Comparison of ENCODE assay signal across 8 cellular contexts in the genomic region with DNA sequence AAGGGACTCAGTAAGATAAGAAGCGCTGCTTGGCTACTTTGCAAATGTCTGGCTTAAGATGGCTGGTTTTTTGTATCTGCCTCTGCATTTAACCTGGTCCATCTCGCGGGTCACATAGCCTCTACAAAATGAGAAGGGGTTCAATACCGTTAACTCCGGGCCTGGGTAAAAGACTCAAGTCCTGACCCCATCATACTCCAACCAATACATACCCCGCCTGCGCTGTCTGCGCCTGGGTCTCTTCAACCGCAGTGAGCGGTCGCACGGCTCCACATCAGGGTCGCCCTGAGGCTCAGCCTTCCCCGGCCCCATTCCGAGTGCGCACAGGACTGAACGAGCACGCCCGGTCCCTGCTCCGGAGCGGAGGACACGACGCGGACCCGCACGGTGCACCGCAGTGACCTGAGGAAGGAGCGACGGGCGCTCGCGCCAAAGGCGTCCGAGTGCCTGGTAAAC. TPM values are rescaled to one million over a fixed set of nuclear protein-coding genes. Genes with fewer than 3 reads are reported as not detected.
DNase-seq lines count a peak whose midpoint lies in the region; ATAC-seq, FAIRE-seq and TF ChIP-seq lines count a peak whose summit lies in the region.

No MANE protein-coding gene starts in this region.

- H2AFZ ChIP-seq in keratinocyte (ENCODE audit: control insufficient read depth, low read length) = peak overlapping the region; percentile 96

- H4K20me1 ChIP-seq in keratinocyte (ENCODE audit: control insufficient read depth, extremely low read depth, insufficient read depth, low read length) = no peaks in the 10 kb centered on the region

- H3K36me3 ChIP-seq in keratinocyte (ENCODE audit: control insufficient read depth in 2 of 2, extremely low read depth in 1 of 2, insufficient read depth in 2 of 2, low read length in 2 of 2) (peaks cover 2 to 8% of the 10 kb centered on the region in 2 experiments), thoracic aorta (no peaks in the 10 kb centered on the region)

- H3K27ac Mint-ChIP-seq in activated T-cell treated with anti-CD3 and anti-CD28 coated beads, Interleukin-2, amount 50 U/mL, for 24 hours = peak overlapping the region; percentile 88
- peak overlapping the region; percentile 67 for H3K27ac Mint-ChIP-seq in activated CD4-positive, alpha-beta memory T cell treated with anti-CD3 and anti-CD28 coated beads, Interleukin-2, amount 10 ng/mL, durations not matched to agents 7 days and 5 days

- TF ChIP-seq CTCF in keratinocyte (optimal IDR thresholded peaks at IDR 0.05 in 1 of 3, IDR thresholded peaks at IDR 0.05 in 1 of 3, conservative IDR thresholded peaks at IDR 0.05 in 1 of 3; ENCODE audit: extremely low read depth in 1 of 3, insufficient read depth in 2 of 3, low read length in 3 of 3) (no peak), thoracic aorta (IDR thresholded peaks at IDR 0.05) (no peak)

- H3K9me1 ChIP-seq in keratinocyte (ENCODE audit: control insufficient read depth, extremely low read depth, insufficient read depth, low read length) = no peaks in the 10 kb centered on the region

- POLR2A ChIA-PET in activated CD4-positive, alpha-beta memory T cell treated with anti-CD3 and anti-CD28 coated beads, Interleukin-2, amount 10 ng/mL, durations not matched to agents 7 days and 5 days (lab: Charles Lee) = interaction anchor here (1.1 to 3.7 kb wide), 11 partner anchors 10 to 614 kb away, joined by 3 to 17 read pairs (median 6); partner anchors contain the start of genes CENPS and TARDBP

- CTCF ChIA-PET in activated CD4-positive, alpha-beta memory T cell treated with anti-CD3 and anti-CD28 coated beads, Interleukin-2, amount 10 ng/mL, durations not matched to agents 7 days and 5 days (lab: Charles Lee) = interaction anchor here (0.7 to 3.3 kb wide), 4 partner anchors 17 to 189 kb away, joined by 3 to 21 read pairs (median 6); partner anchors contain the start of genes CENPS and KIF1B

- H3K4me2 ChIP-seq in keratinocyte (ENCODE audit: control insufficient read depth, extremely low read depth, insufficient read depth, low read depth, low read length) = peak overlapping the region; percentile 78

- H3K9me3 ChIP-seq in keratinocyte (ENCODE audit: control insufficient read depth, low read depth, low read length) (no peaks in the 10 kb centered on the region), thoracic aorta (no peaks in the 10 kb centered on the region)

- H3K27me3 ChIP-seq in keratinocyte (ENCODE audit: control insufficient read depth, extremely low read depth, insufficient read depth, low read length) = no peaks in the 10 kb centered on the region
- H3K27me3 ChIP-seq in thoracic aorta (replicated peaks; ENCODE audit: insufficient read depth) = no peaks in the 10 kb centered on the region

- no peaks in the 10 kb centered on the region for H3K27me3 Mint-ChIP-seq in activated T-cell treated with anti-CD3 and anti-CD28 coated beads, Interleukin-2, amount 50 U/mL, for 24 hours
- no peaks in the 10 kb centered on the region for H3K27me3 Mint-ChIP-seq in activated CD4-positive, alpha-beta memory T cell treated with anti-CD3 and anti-CD28 coated beads, Interleukin-2, amount 10 ng/mL, durations not matched to agents 7 days and 5 days

- peaks cover 23% of the 10 kb centered on the region for H3K79me2 ChIP-seq in keratinocyte (ENCODE audit: control insufficient read depth, insufficient read depth, low read length)

- DNase-seq in activated T-cell treated with anti-CD3 and anti-CD28 coated beads, Interleukin-2, amount 50 U/mL, for 24 hours = no peak
- no peak for DNase-seq in activated T-cell treated with anti-CD3 and anti-CD28 coated beads, Interleukin-2, amount 50 U/mL, for 48 hours
- DNase-seq in activated CD4-positive, alpha-beta memory T cell treated with anti-CD3 and anti-CD28 coated beads, Interleukin-2, amount 10 ng/mL, durations not matched to agents 7 days and 5 days = no peak
- DNase-seq in keratinocyte (ENCODE audit: low read depth, low spot score) (no peak), thoracic aorta (ENCODE audit: low spot score) (no peak)
- DNase-seq in stimulated activated CD8-positive, alpha-beta memory T cell treated with anti-CD3 and anti-CD28 coated beads, Interleukin-4, amount 100 ng/mL, for 48 hours = no peak
- no peak for DNase-seq in stimulated activated CD4-positive, alpha-beta T cell treated with anti-CD3 and anti-CD28 coated beads, Interleukin-4, amount 100 ng/mL, for 24 hours
- no peak for DNase-seq in stimulated activated CD4-positive, alpha-beta T cell treated with anti-CD3 and anti-CD28 coated beads, Interleukin-15, amount 100 ng/mL, for 24 hours

- FAIRE-seq in keratinocyte (lab: Jason Lieb, UNC) = no peak

- H3K4me1 Mint-ChIP-seq in activated T-cell treated with anti-CD3 and anti-CD28 coated beads, Interleukin-2, amount 50 U/mL, for 24 hours (ENCODE audit: low read depth) = peaks cover 40% of the 10 kb centered on the region
- peaks cover 39% of the 10 kb centered on the region for H3K4me1 Mint-ChIP-seq in activated CD4-positive, alpha-beta memory T cell treated with anti-CD3 and anti-CD28 coated beads, Interleukin-2, amount 10 ng/mL, durations not matched to agents 7 days and 5 days

- peak overlapping the region; percentile 77 to 92 (median 89) for H3K4me3 ChIP-seq in keratinocyte (ENCODE audit: control insufficient read depth in 2 of 3, extremely low read depth in 1 of 3, insufficient read depth in 2 of 3, low read depth in 1 of 3, low read length in 3 of 3)
- H3K4me3 ChIP-seq in thoracic aorta = peak overlapping the region; percentile 99

- dilution Hi-C loops in keratinocyte (cut with MboI; ENCODE audit: extremely low pct_ligation_motif_present, low sequenced_read_pairs) = no loop called here

- peak overlapping the region; percentile 86 for H3K9ac ChIP-seq in keratinocyte (ENCODE audit: control insufficient read depth, extremely low read depth, insufficient read depth, low read length)

- H3K27ac ChIP-seq in keratinocyte (ENCODE audit: control insufficient read depth, insufficient read depth, low read length) = peak overlapping the region; percentile 28
- H3K27ac ChIP-seq in thoracic aorta = peak overlapping the region; percentile 2 to 38

- peaks cover 40% of the 10 kb centered on the region for H3K36me3 Mint-ChIP-seq in activated T-cell treated with anti-CD3 and anti-CD28 coated beads, Interleukin-2, amount 50 U/mL, for 24 hours (ENCODE audit: low read depth)
- peaks cover 20% of the 10 kb centered on the region for H3K36me3 Mint-ChIP-seq in activated CD4-positive, alpha-beta memory T cell treated with anti-CD3 and anti-CD28 coated beads, Interleukin-2, amount 10 ng/mL, durations not matched to agents 7 days and 5 days (ENCODE audit: low read depth)

- H3K4me1 ChIP-seq in keratinocyte (ENCODE audit: control insufficient read depth, extremely low read depth, insufficient read depth, low read length) (peaks cover 7% of the 10 kb centered on the region), thoracic aorta (ENCODE audit: control insufficient read depth in 1 of 2, low read depth in 2 of 2) (peaks cover 11 to 28% of the 10 kb centered on the region in 2 donors)

- H3K9me3 Mint-ChIP-seq in activated T-cell treated with anti-CD3 and anti-CD28 coated beads, Interleukin-2, amount 50 U/mL, for 24 hours = no peaks in the 10 kb centered on the region
- peaks cover 5% of the 10 kb centered on the region for H3K9me3 Mint-ChIP-seq in activated CD4-positive, alpha-beta memory T cell treated with anti-CD3 and anti-CD28 coated beads, Interleukin-2, amount 10 ng/mL, durations not matched to agents 7 days and 5 days

- peak overlapping the region; percentile 87 for H3K4me3 Mint-ChIP-seq in activated T-cell treated with anti-CD3 and anti-CD28 coated beads, Interleukin-2, amount 50 U/mL, for 24 hours
- H3K4me3 Mint-ChIP-seq in activated CD4-positive, alpha-beta memory T cell treated with anti-CD3 and anti-CD28 coated beads, Interleukin-2, amount 10 ng/mL, durations not matched to agents 7 days and 5 days = peak overlapping the region; percentile 89

- no peak for ATAC-seq in thoracic aorta (ENCODE audit: insufficient number of reproducible peaks, low FRiP score, low read depth)

RNA-seq across cellular contexts. Expression of gene PGD, which starts 0.6 kb away (rescaled TPM):
- 10 to 100 TPM; 80.8 to 84.3 TPM for total RNA-seq in activated CD4-positive, alpha-beta memory T cell treated with anti-CD3 and anti-CD28 coated beads, Interleukin-2, amount 10 ng/mL, durations not matched to agents 7 days and 5 days
- polyA plus RNA-seq in keratinocyte = 67.2 to 104 TPM (median 79.1 TPM) in 3 replicates
- 68.5 TPM for polyA plus RNA-seq in keratinocyte (2011; ENCODE audit: low read depth)
- polyA plus RNA-seq in keratinocyte (2011; cell fraction: cytosol; rRNA removed) = 63.1 and 79.2 TPM in 2 replicates
- polyA plus RNA-seq in keratinocyte (2011; cell fraction: nucleus; rRNA removed) = 76.3 and 82.2 TPM in 2 replicates
- 53.6 and 220 TPM in 2 replicates for polyA plus RNA-seq in keratinocyte (2012; ENCODE audit: low replicate concordance)
- 115 to 139 TPM (median 134 TPM) in 3 replicates for polyA minus RNA-seq in keratinocyte
- polyA minus RNA-seq in keratinocyte (2011; cell fraction: cytosol; rRNA and poly(A)+ RNA removed) = 69.6 TPM
- polyA minus RNA-seq in keratinocyte (2011; cell fraction: nucleus; rRNA and poly(A)+ RNA removed) = 37.8 and 47.8 TPM in 2 replicates
- 10 to 100 TPM; 48.9 to 63.6 TPM for total RNA-seq in thoracic aorta

RNA-seq across cellular contexts. Expression of gene CENPS, which starts 31.9 kb away (rescaled TPM):
- 10 to 100 TPM; 13.5 to 15.2 TPM for total RNA-seq in activated CD4-positive, alpha-beta memory T cell treated with anti-CD3 and anti-CD28 coated beads, Interleukin-2, amount 10 ng/mL, durations not matched to agents 7 days and 5 days
- 4.6 to 13.3 TPM (median 10.3 TPM) in 3 replicates for polyA plus RNA-seq in keratinocyte
- 6.6 TPM for polyA plus RNA-seq in keratinocyte (2011; ENCODE audit: low read depth)
- 8.5 and 9.2 TPM in 2 replicates for polyA plus RNA-seq in keratinocyte (2011; cell fraction: cytosol; rRNA removed)
- polyA plus RNA-seq in keratinocyte (2011; cell fraction: nucleus; rRNA removed) = 2.7 and 4.3 TPM in 2 replicates
- polyA plus RNA-seq in keratinocyte (2012; ENCODE audit: low replicate concordance) = 6.8 and 19.8 TPM in 2 replicates
- 1.6 to 4.4 TPM (median 2.6 TPM) in 3 replicates for polyA minus RNA-seq in keratinocyte
- polyA minus RNA-seq in keratinocyte (2011; cell fraction: cytosol; rRNA and poly(A)+ RNA removed) = 4.6 TPM
- 1.3 and 1.6 TPM in 2 replicates for polyA minus RNA-seq in keratinocyte (2011; cell fraction: nucleus; rRNA and poly(A)+ RNA removed)
- 10 to 100 TPM in 1 of 2 donors, 1 to 10 TPM in 1; 6.4 to 10.4 TPM for total RNA-seq in thoracic aorta

RNA-seq across cellular contexts. Expression of gene CORT, which starts 51.5 kb away (rescaled TPM):
- total RNA-seq in activated CD4-positive, alpha-beta memory T cell treated with anti-CD3 and anti-CD28 coated beads, Interleukin-2, amount 10 ng/mL, durations not matched to agents 7 days and 5 days = under 1 TPM in 1 of 2 experiments, not detected in 1; 0.50 TPM
- polyA plus RNA-seq in keratinocyte = 0.17 TPM in 1 of 3 replicates, not detected in the others
- polyA plus RNA-seq in keratinocyte (2011; ENCODE audit: low read depth) = not detected
- not detected in 2 replicates for polyA plus RNA-seq in keratinocyte (2011; cell fraction: cytosol; rRNA removed)
- polyA plus RNA-seq in keratinocyte (2011; cell fraction: nucleus; rRNA removed) = 0.27 TPM in 1 of 2 replicates, not detected in the other
- polyA plus RNA-seq in keratinocyte (2012; ENCODE audit: low replicate concordance) = not detected in 2 replicates
- polyA minus RNA-seq in keratinocyte = not detected in 3 replicates
- polyA minus RNA-seq in keratinocyte (2011; cell fraction: cytosol; rRNA and poly(A)+ RNA removed) = not detected
- polyA minus RNA-seq in keratinocyte (2011; cell fraction: nucleus; rRNA and poly(A)+ RNA removed) = not detected in 2 replicates
- not detected for total RNA-seq in thoracic aorta
